Comparison of ENCODE assay signal across 8 cellular contexts in genomic region chr12:9868271-9868815, GRCh38. TPM values are rescaled to one million over a fixed set of nuclear protein-coding genes. Genes with fewer than 3 reads are reported as not detected.
DNase-seq lines count a peak whose midpoint lies in the region; ATAC-seq, FAIRE-seq and TF ChIP-seq lines count a peak whose summit lies in the region.

No MANE protein-coding gene starts in this region.

- H3K4me2 ChIP-seq in A549 = peak overlapping the region; percentile 76

- peaks cover 28% of the 10 kb centered on the region for H3K4me1 Mint-ChIP-seq in activated naive CD8-positive, alpha-beta T cell treated with anti-CD3 and anti-CD28 coated beads, Interleukin-2, amount 10 ng/mL, durations not matched to agents 7 days and 5 days

- no peak for DNase-seq in A549 (ENCODE audit: low read depth in 1 of 2, low spot score in 1 of 2)
- peak; percentile 42 for DNase-seq in HS-5 (ENCODE audit: low read depth)
- DNase-seq in activated naive CD8-positive, alpha-beta T cell treated with anti-CD3 and anti-CD28 coated beads, Interleukin-2, amount 10 ng/mL, durations not matched to agents 7 days and 5 days = no peak
- DNase-seq in NCI-H510A treated with DMSO at 0.1 percent for 48 hours (lab: John Stamatoyannopoulos, UW) = no peak
- DNase-seq in SW480 (ENCODE audit: low spot score) = no peak
- no peak for DNase-seq in substantia nigra (lab: John Stamatoyannopoulos, UW)

- H3K9me3 Mint-ChIP-seq in activated naive CD8-positive, alpha-beta T cell treated with anti-CD3 and anti-CD28 coated beads, Interleukin-2, amount 10 ng/mL, durations not matched to agents 7 days and 5 days = peaks cover 9% of the 10 kb centered on the region

- peak overlapping the region; percentile 92 for H3K27ac Mint-ChIP-seq in activated naive CD8-positive, alpha-beta T cell treated with anti-CD3 and anti-CD28 coated beads, Interleukin-2, amount 10 ng/mL, durations not matched to agents 7 days and 5 days

- no peak for FAIRE-seq in A549 (lab: Jason Lieb, UNC)

- no peak for TF ChIP-seq POLR2A in A549 (IDR thresholded peaks at IDR 0.05; ENCODE audit: low read length)

- no peaks in the 10 kb centered on the region for H3K27me3 Mint-ChIP-seq in activated naive CD8-positive, alpha-beta T cell treated with anti-CD3 and anti-CD28 coated beads, Interleukin-2, amount 10 ng/mL, durations not matched to agents 7 days and 5 days

- H3K27me3 ChIP-seq in mononuclear cell (ENCODE audit: insufficient read depth, low read length) = no peaks in the 10 kb centered on the region

- no peaks in the 10 kb centered on the region for H3K4me1 ChIP-seq in A549
- H3K4me1 ChIP-seq in mononuclear cell (ENCODE audit: insufficient read depth, low read length) = peaks cover 14% of the 10 kb centered on the region

- ATAC-seq in A549 (no peak), GM19023 (IDR thresholded peaks at IDR 0.05; ENCODE audit: unreplicated experiment) (no peak)
- ATAC-seq in activated naive CD8-positive, alpha-beta T cell treated with anti-CD3 and anti-CD28 coated beads, Interleukin-2, amount 10 ng/mL, durations not matched to agents 7 days and 5 days (ENCODE audit: low read depth) = no peak

- POLR2A ChIA-PET in A549 (lab: Yijun Ruan, JAX) = no interaction called here
- POLR2A ChIA-PET in activated naive CD8-positive, alpha-beta T cell treated with anti-CD3 and anti-CD28 coated beads, Interleukin-2, amount 10 ng/mL, durations not matched to agents 7 days and 5 days (lab: Charles Lee) = interaction anchor here (0.8 to 7.2 kb wide), 15 partner anchors 19 to 686 kb away, joined by 3 to 209 read pairs (median 8); partner anchors contain the start of gene CD69

- H3K4me3 Mint-ChIP-seq in activated naive CD8-positive, alpha-beta T cell treated with anti-CD3 and anti-CD28 coated beads, Interleukin-2, amount 10 ng/mL, durations not matched to agents 7 days and 5 days = peak overlapping the region; percentile 85

- TF ChIP-seq RAD21 in A549 (conservative IDR thresholded peaks at IDR 0.05 in 1 of 2, IDR thresholded peaks at IDR 0.05 in 1 of 2) = no peak

- no peaks in the 10 kb centered on the region for H3K9me3 ChIP-seq in A549
- H3K9me3 ChIP-seq in mononuclear cell (ENCODE audit: low read depth, low read length) = peaks cover 10% of the 10 kb centered on the region

- no peak for TF ChIP-seq CTCF in A549 (IDR thresholded peaks at IDR 0.05)

- H3K27ac ChIP-seq in A549 (peak overlapping the region in 1 of 2 experiments; percentile 15; a peak in 1 of 6 replicates), substantia nigra (ENCODE audit: low read depth, low read length, poor library complexity, severe bottlenecking) (no peak overlapping the region)

- peak overlapping the region; percentile 39; the same call in 2 of the 3 replicates for H3K4me3 ChIP-seq in A549
- H3K4me3 ChIP-seq in mononuclear cell (ENCODE audit: low read length) = peak overlapping the region; percentile 50

- 69% methylated on average over 11 of the region's 11 CpGs for WGBS in A549 (ENCODE audit: missing lambda C conversion rate)

- H3K36me3 Mint-ChIP-seq in activated naive CD8-positive, alpha-beta T cell treated with anti-CD3 and anti-CD28 coated beads, Interleukin-2, amount 10 ng/mL, durations not matched to agents 7 days and 5 days = peaks cover 34% of the 10 kb centered on the region

- CTCF ChIA-PET in A549 (lab: Yijun Ruan, JAX) = interaction anchor here (0.6 kb wide), 1 partner anchor 25 kb away, joined by 5 read pairs; no protein-coding TSS in a partner anchor

- TF ChIP-seq EP300 in A549 (IDR thresholded peaks at IDR 0.05) = no peak

TF ChIP-seq in A549, 52 proteins besides CTCF, POLR2A, EP300 and RAD21:
- no peak for TF ChIP-seq JUN (IDR thresholded peaks at IDR 0.05)
- TF ChIP-seq ZNF302 (CRISPR knock-in tag; IDR thresholded peaks at IDR 0.05) = no peak
- TF ChIP-seq BHLHE40 (IDR thresholded peaks at IDR 0.05; ENCODE audit: low read depth, low read length) = no peak
- no peak for TF ChIP-seq FOSL2 (IDR thresholded peaks at IDR 0.05)
- TF ChIP-seq FOSL2 (CRISPR knock-in tag; IDR thresholded peaks at IDR 0.05) = no peak
- TF ChIP-seq, protein P1, sequence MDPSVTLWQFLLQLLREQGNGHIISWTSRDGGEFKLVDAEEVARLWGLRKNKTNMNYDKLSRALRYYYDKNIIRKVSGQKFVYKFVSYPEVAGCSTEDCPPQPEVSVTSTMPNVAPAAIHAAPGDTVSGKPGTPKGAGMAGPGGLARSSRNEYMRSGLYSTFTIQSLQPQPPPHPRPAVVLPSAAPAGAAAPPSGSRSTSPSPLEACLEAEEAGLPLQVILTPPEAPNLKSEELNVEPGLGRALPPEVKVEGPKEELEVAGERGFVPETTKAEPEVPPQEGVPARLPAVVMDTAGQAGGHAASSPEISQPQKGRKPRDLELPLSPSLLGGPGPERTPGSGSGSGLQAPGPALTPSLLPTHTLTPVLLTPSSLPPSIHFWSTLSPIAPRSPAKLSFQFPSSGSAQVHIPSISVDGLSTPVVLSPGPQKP (IDR thresholded peaks at IDR 0.05; ENCODE audit: low read depth, low read length) = no peak
- no peak for TF ChIP-seq CBX2 (IDR thresholded peaks at IDR 0.05; ENCODE audit: borderline replicate concordance, low read depth)
- TF ChIP-seq HDAC2 (IDR thresholded peaks at IDR 0.05) = no peak
- no peak for TF ChIP-seq RNF2 (IDR thresholded peaks at IDR 0.05; ENCODE audit: borderline replicate concordance, low read depth)
- TF ChIP-seq, protein P2, sequence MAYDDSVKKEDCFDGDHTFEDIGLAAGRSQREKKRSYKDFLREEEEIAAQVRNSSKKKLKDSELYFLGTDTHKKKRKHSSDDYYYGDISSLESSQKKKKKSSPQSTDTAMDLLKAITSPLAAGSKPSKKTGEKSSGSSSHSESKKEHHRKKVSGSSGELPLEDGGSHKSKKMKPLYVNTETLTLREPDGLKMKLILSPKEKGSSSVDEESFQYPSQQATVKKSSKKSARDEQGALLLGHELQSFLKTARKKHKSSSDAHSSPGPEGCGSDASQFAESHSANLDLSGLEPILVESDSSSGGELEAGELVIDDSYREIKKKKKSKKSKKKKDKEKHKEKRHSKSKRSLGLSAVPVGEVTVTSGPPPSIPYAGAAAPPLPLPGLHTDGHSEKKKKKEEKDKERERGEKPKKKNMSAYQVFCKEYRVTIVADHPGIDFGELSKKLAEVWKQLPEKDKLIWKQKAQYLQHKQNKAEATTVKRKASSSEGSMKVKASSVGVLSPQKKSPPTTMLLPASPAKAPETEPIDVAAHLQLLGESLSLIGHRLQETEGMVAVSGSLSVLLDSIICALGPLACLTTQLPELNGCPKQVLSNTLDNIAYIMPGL (CRISPR knock-in tag; IDR thresholded peaks at IDR 0.05; ENCODE audit: borderline replicate concordance) = no peak
- TF ChIP-seq KDM5A (IDR thresholded peaks at IDR 0.05) = no peak
- TF ChIP-seq RARB (CRISPR knock-in tag; IDR thresholded peaks at IDR 0.05) = no peak
- no peak for TF ChIP-seq MAX (IDR thresholded peaks at IDR 0.05)
- no peak for TF ChIP-seq HOXA7 (CRISPR knock-in tag; IDR thresholded peaks at IDR 0.05)
- TF ChIP-seq HOXB13 (CRISPR knock-in tag; IDR thresholded peaks at IDR 0.05; ENCODE audit: low read depth) = no peak
- TF ChIP-seq BCL3 (IDR thresholded peaks at IDR 0.05) = no peak
- TF ChIP-seq EHMT2 (IDR thresholded peaks at IDR 0.05; ENCODE audit: low read depth) = no peak
- TF ChIP-seq PHF8 (IDR thresholded peaks at IDR 0.05; ENCODE audit: borderline replicate concordance, low read depth) = no peak
TF ChIP-seq in A549: peak in this region for 0.

RNA-seq across cellular contexts. Expression of gene CLEC2B, which starts 0.8 kb away (rescaled TPM):
- polyA plus RNA-seq in A549 (2011; rRNA removed) = 2.1 and 2.2 TPM in 2 replicates
- polyA plus RNA-seq in A549 (2012; cell fraction: cytosol; rRNA removed) = 0.10 and 0.12 TPM in 2 replicates
- 0.11 and 0.29 TPM in 2 replicates for polyA plus RNA-seq in A549 (2012; cell fraction: nucleus; rRNA removed)
- 0.17 to 0.55 TPM (median 0.30 TPM) in 3 replicates for polyA plus RNA-seq in A549 (2017; fragmentation: RNase III; extraction: RNeasy Plus Mini Kit Qiagen cat#74134 plus additional on column Dnase treatment)
- polyA minus RNA-seq in A549 (2011; rRNA and poly(A)+ RNA removed) = 0.39 and 0.45 TPM in 2 replicates
- 10 to 100 TPM; 83.9 to 89.7 TPM for total RNA-seq in activated naive CD8-positive, alpha-beta T cell treated with anti-CD3 and anti-CD28 coated beads, Interleukin-2, amount 10 ng/mL, durations not matched to agents 7 days and 5 days
- total RNA-seq in mononuclear cell = 248 TPM

RNA-seq across cellular contexts. Expression of gene KLRF2, which starts 12.9 kb away (rescaled TPM):
- polyA plus RNA-seq in A549 (2011; rRNA removed) (not detected in 2 replicates), A549 (2017; fragmentation: RNase III; extraction: RNeasy Plus Mini Kit Qiagen cat#74134 plus additional on column Dnase treatment) (not detected in 3 replicates)
- not detected in 2 replicates for polyA plus RNA-seq in A549 (2012; cell fraction: cytosol; rRNA removed)
- not detected in 2 replicates for polyA plus RNA-seq in A549 (2012; cell fraction: nucleus; rRNA removed)
- polyA minus RNA-seq in A549 (2011; rRNA and poly(A)+ RNA removed) = not detected in 2 replicates
- under 1 TPM; 0.58 to 0.74 TPM for total RNA-seq in activated naive CD8-positive, alpha-beta T cell treated with anti-CD3 and anti-CD28 coated beads, Interleukin-2, amount 10 ng/mL, durations not matched to agents 7 days and 5 days
- total RNA-seq in mononuclear cell = not detected

RNA-seq across cellular contexts. Expression of gene KLRF1, which starts 41.1 kb away (rescaled TPM):
- polyA plus RNA-seq in A549 (2011; rRNA removed) (not detected in 2 replicates), A549 (2017; fragmentation: RNase III; extraction: RNeasy Plus Mini Kit Qiagen cat#74134 plus additional on column Dnase treatment) (not detected in 3 replicates)
- polyA plus RNA-seq in A549 (2012; cell fraction: cytosol; rRNA removed) = not detected in 2 replicates
- polyA plus RNA-seq in A549 (2012; cell fraction: nucleus; rRNA removed) = not detected in 2 replicates
- polyA minus RNA-seq in A549 (2011; rRNA and poly(A)+ RNA removed) = not detected in 2 replicates
- under 1 TPM; 0.80 to 0.96 TPM for total RNA-seq in activated naive CD8-positive, alpha-beta T cell treated with anti-CD3 and anti-CD28 coated beads, Interleukin-2, amount 10 ng/mL, durations not matched to agents 7 days and 5 days
- 27.0 TPM for total RNA-seq in mononuclear cell

Comparison
In these comparisons a context has a peak if more than half of its experiments do, and no peak if none do; other contexts are left out.
1. RNA of gene KLRF1, which starts 41.1 kb away (total RNA-seq): 27.0 TPM in mononuclear cell (single experiment); 0.80 to 0.96 TPM in activated naive CD8-positive, alpha-beta T cell treated with anti-CD3 and anti-CD28 coated beads, Interleukin-2, amount 10 ng/mL, durations not matched to agents 7 days and 5 days; every median in the first group is over 10 times any median in the second.